ENCODE assay signal across 8 cellular contexts in genomic region chr17:29390856-29391631, GRCh38. TPM values are rescaled to one million over a fixed set of nuclear protein-coding genes. Genes with fewer than 3 reads are reported as not detected.
DNase-seq lines count a peak whose midpoint lies in the region; ATAC-seq and TF ChIP-seq lines count a peak whose summit lies in the region.

No MANE protein-coding gene starts in this region.

- H3K4me3 ChIP-seq in liver (ENCODE audit: low read depth in 1 of 3, low read length in 3 of 3) (peak overlapping the region; percentile 83 to 98 (median 91)), stomach smooth muscle (ENCODE audit: low read length in 2 of 2) (peak overlapping the region; percentile 61 to 88)

- WGBS in liver: under 1% methylated on average over 28 of the region's 28 CpGs

- H3K27ac Mint-ChIP-seq in activated naive CD4-positive, alpha-beta T cell treated with anti-CD3 and anti-CD28 coated beads, Interleukin-2, amount 50 U/mL, for 24 hours: peak overlapping the region; percentile 96

- no peak for TF ChIP-seq CTCF in liver (IDR thresholded peaks at IDR 0.05; ENCODE audit: low read depth, low read length, missing input control)

- no peaks in the 10 kb centered on the region for H3K27me3 ChIP-seq in liver (ENCODE audit: control insufficient read depth in 4 of 4, insufficient read depth in 4 of 4, low read length in 3 of 4)
- H3K27me3 ChIP-seq in stomach smooth muscle (ENCODE audit: control insufficient read depth in 1 of 2, insufficient read depth in 2 of 2, low read length in 2 of 2): no peaks in the 10 kb centered on the region

- no peak for DNase-seq in activated naive CD4-positive, alpha-beta T cell treated with anti-CD3 and anti-CD28 coated beads, Interleukin-2, amount 50 U/mL, for 16 hours
- DNase-seq in HK-2 (ENCODE audit: unreplicated experiment) (peak; percentile 47), NCI-H2107 treated with DMSO at 0.1 percent for 48 hours (lab: John Stamatoyannopoulos, UW; ENCODE audit: unreplicated experiment) (no peak)

- no peaks in the 10 kb centered on the region for H3K9me3 Mint-ChIP-seq in activated naive CD4-positive, alpha-beta T cell treated with anti-CD3 and anti-CD28 coated beads, Interleukin-2, amount 50 U/mL, for 24 hours

- H3K36me3 ChIP-seq in liver (ENCODE audit: control insufficient read depth in 4 of 4, insufficient read depth in 3 of 4, low read depth in 1 of 4, low read length in 3 of 4) (no peaks in the 10 kb centered on the region), stomach smooth muscle (ENCODE audit: control insufficient read depth in 2 of 2, insufficient read depth in 2 of 2, low read length in 2 of 2) (no peaks in the 10 kb centered on the region)

- H3K9me3 ChIP-seq in liver (ENCODE audit: control insufficient read depth in 4 of 4, low read length in 3 of 4) (no peaks in the 10 kb centered on the region), stomach smooth muscle (ENCODE audit: control insufficient read depth in 2 of 2, low read length in 2 of 2) (no peaks in the 10 kb centered on the region)

- peak; percentile 53 for ATAC-seq in SK-N-SH treated with all-trans-retinoic acid at 6 μM for 48 hours

- peak overlapping the region; percentile 95 for H3K4me3 Mint-ChIP-seq in activated naive CD4-positive, alpha-beta T cell treated with anti-CD3 and anti-CD28 coated beads, Interleukin-2, amount 50 U/mL, for 24 hours

- peak overlapping the region; percentile 15 to 83 for H3K9ac ChIP-seq in liver (ENCODE audit: low read depth in 1 of 2, low read length in 2 of 2)
- H3K9ac ChIP-seq in stomach smooth muscle (ENCODE audit: low read length in 2 of 2): peak overlapping the region; percentile 72 to 87

- peaks cover 5% of the 10 kb centered on the region for H3K36me3 Mint-ChIP-seq in activated naive CD4-positive, alpha-beta T cell treated with anti-CD3 and anti-CD28 coated beads, Interleukin-2, amount 50 U/mL, for 24 hours

- H3K27ac ChIP-seq in cingulate gyrus (ENCODE audit: low read depth, low read length): peak overlapping the region; percentile 88
- peak overlapping the region; percentile 73 to 96 for H3K27ac ChIP-seq in liver (ENCODE audit: low read depth in 1 of 2, low read length in 2 of 2)
- H3K27ac ChIP-seq in stomach smooth muscle (ENCODE audit: low read length): peak overlapping the region; percentile 93

- no peaks in the 10 kb centered on the region for H3K27me3 Mint-ChIP-seq in activated naive CD4-positive, alpha-beta T cell treated with anti-CD3 and anti-CD28 coated beads, Interleukin-2, amount 50 U/mL, for 24 hours

- H3K4me1 ChIP-seq in liver (ENCODE audit: control insufficient read depth in 4 of 4, insufficient read depth in 4 of 4, low read length in 3 of 4): peaks cover 0 to 19% (median 7%) of the 10 kb centered on the region in 4 donors
- H3K4me1 ChIP-seq in stomach smooth muscle (ENCODE audit: control insufficient read depth, insufficient read depth, low read length): peaks cover 8% of the 10 kb centered on the region

- H3K4me1 Mint-ChIP-seq in activated naive CD4-positive, alpha-beta T cell treated with anti-CD3 and anti-CD28 coated beads, Interleukin-2, amount 50 U/mL, for 24 hours: peaks cover 46% of the 10 kb centered on the region

- peak in 1 of 2 donors; percentile 14 for TF ChIP-seq RAD21 in liver (IDR thresholded peaks at IDR 0.05)

TF ChIP-seq in SK-N-SH treated with all-trans-retinoic acid at 6 μM for 48 hours, 23 proteins besides CTCF, POLR2A, EP300 and RAD21 (continues in another document):
- no peak for TF ChIP-seq GLIS3 (CRISPR knock-in tag; IDR thresholded peaks at IDR 0.05)
- TF ChIP-seq BACH2 (CRISPR knock-in tag; IDR thresholded peaks at IDR 0.05; ENCODE audit: borderline replicate concordance): no peak
- TF ChIP-seq PPARA (CRISPR knock-in tag; IDR thresholded peaks at IDR 0.05; ENCODE audit: borderline replicate concordance): no peak
- TF ChIP-seq, protein P1, sequence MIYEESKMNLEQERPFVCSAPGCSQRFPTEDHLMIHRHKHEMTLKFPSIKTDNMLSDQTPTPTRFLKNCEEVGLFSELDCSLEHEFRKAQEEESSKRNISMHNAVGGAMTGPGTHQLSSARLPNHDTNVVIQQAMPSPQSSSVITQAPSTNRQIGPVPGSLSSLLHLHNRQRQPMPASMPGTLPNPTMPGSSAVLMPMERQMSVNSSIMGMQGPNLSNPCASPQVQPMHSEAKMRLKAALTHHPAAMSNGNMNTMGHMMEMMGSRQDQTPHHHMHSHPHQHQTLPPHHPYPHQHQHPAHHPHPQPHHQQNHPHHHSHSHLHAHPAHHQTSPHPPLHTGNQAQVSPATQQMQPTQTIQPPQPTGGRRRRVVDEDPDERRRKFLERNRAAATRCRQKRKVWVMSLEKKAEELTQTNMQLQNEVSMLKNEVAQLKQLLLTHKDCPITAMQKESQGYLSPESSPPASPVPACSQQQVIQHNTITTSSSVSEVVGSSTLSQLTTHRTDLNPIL (CRISPR knock-in tag; IDR thresholded peaks at IDR 0.05; ENCODE audit: low read depth): no peak
- no peak for TF ChIP-seq TOX (CRISPR knock-in tag; IDR thresholded peaks at IDR 0.05; ENCODE audit: borderline replicate concordance)
- no peak for TF ChIP-seq CSDC2 (CRISPR knock-in tag; IDR thresholded peaks at IDR 0.05)
- TF ChIP-seq RARB (CRISPR knock-in tag; IDR thresholded peaks at IDR 0.05): no peak
- no peak for TF ChIP-seq POU6F1 (CRISPR knock-in tag; IDR thresholded peaks at IDR 0.05; ENCODE audit: borderline replicate concordance, low read depth)
- TF ChIP-seq ISL1 (CRISPR knock-in tag; IDR thresholded peaks at IDR 0.05): no peak
- TF ChIP-seq ZNF565 (CRISPR knock-in tag; conservative IDR thresholded peaks at IDR 0.05; ENCODE audit: low read depth): no peak
- no peak for TF ChIP-seq SNAI2 (CRISPR knock-in tag; IDR thresholded peaks at IDR 0.05)

TF ChIP-seq in liver, 16 proteins besides CTCF, POLR2A, EP300 and RAD21:
- TF ChIP-seq EGR1 (IDR thresholded peaks at IDR 0.05; ENCODE audit: low read depth in 2 of 2): no peak
- no peak for TF ChIP-seq HNF4G (IDR thresholded peaks at IDR 0.05)
- no peak for TF ChIP-seq FOXA2 (IDR thresholded peaks at IDR 0.05)
- TF ChIP-seq REST (IDR thresholded peaks at IDR 0.05): no peak
- TF ChIP-seq, protein P2, sequence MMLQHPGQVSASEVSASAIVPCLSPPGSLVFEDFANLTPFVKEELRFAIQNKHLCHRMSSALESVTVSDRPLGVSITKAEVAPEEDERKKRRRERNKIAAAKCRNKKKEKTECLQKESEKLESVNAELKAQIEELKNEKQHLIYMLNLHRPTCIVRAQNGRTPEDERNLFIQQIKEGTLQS (IDR thresholded peaks at IDR 0.05): no peak
- TF ChIP-seq HNF4A (conservative IDR thresholded peaks at IDR 0.05): no peak
- no peak for TF ChIP-seq RXRA (IDR thresholded peaks at IDR 0.05)
- no peak for TF ChIP-seq FOXA1 (IDR thresholded peaks at IDR 0.05)
- TF ChIP-seq NR2F2 (IDR thresholded peaks at IDR 0.05): no peak
- no peak for TF ChIP-seq TAF1 (conservative IDR thresholded peaks at IDR 0.05)
- TF ChIP-seq JUND (IDR thresholded peaks at IDR 0.05): no peak
- TF ChIP-seq GABPA (IDR thresholded peaks at IDR 0.05 in 1 of 2, conservative IDR thresholded peaks at IDR 0.05 in 1 of 2): no peak
- TF ChIP-seq SP1 (IDR thresholded peaks at IDR 0.05): no peak
- no peak for TF ChIP-seq YY1 (IDR thresholded peaks at IDR 0.05)

RNA-seq across cellular contexts. Expression of gene TAOK1, which starts 0.9 kb away (rescaled TPM):
- 10 to 100 TPM; 19.7 to 20.5 TPM for total RNA-seq in liver
- polyA plus RNA-seq in liver: 1 to 10 TPM; 4.3 to 5.5 TPM
